ENCODE assay signal across 8 cellular contexts in genomic region chr16:24540575-24541240, GRCh38.
DNase-seq lines count a peak whose midpoint lies in the region; ATAC-seq lines count a peak whose summit lies in the region.

No MANE protein-coding gene starts in this region.

- DNase-seq in NCI-H82 (lab: John Stamatoyannopoulos, UW) (peak; percentile 52), NCI-H82 treated with DMSO at 0.1 percent for 48 hours (lab: John Stamatoyannopoulos, UW; ENCODE audit: unreplicated experiment) (no peak), NCI-H146 treated with DMSO at 0.1 percent for 48 hours (lab: John Stamatoyannopoulos, UW; ENCODE audit: unreplicated experiment) (peak; percentile 27), NCI-H524 treated with DMSO at 0.1 percent for 48 hours (lab: John Stamatoyannopoulos, UW) (no peak)
- peak; percentile 14 for DNase-seq in activated naive CD8-positive, alpha-beta T cell treated with anti-CD3 and anti-CD28 coated beads, Interleukin-2, amount 50 U/mL, for 24 hours

- H3K9me3 ChIP-seq in iPS-18c (ENCODE audit: control insufficient read depth, insufficient read depth, low read length) = no peaks in the 10 kb centered on the region

- ATAC-seq in activated naive CD8-positive, alpha-beta T cell treated with anti-CD3 and anti-CD28 coated beads, Interleukin-2, amount 50 U/mL, for 24 hours = no peak
- no peak for ATAC-seq in stimulated activated memory B cell treated with anti-CD40 and anti-IgM and Interleukin-4, amounts not matched to agents 10 μg/mL and 1 μg/mL and 100 μg/mL, for 72 hours
- ATAC-seq in GM21447 (IDR thresholded peaks at IDR 0.05; ENCODE audit: unreplicated experiment) = no peak

- peaks cover 39% of the 10 kb centered on the region for H3K36me3 Mint-ChIP-seq in activated naive CD8-positive, alpha-beta T cell treated with anti-CD3 and anti-CD28 coated beads, Interleukin-2, amount 50 U/mL, for 24 hours (ENCODE audit: low read depth)
- H3K36me3 Mint-ChIP-seq in stimulated activated memory B cell treated with anti-CD40 and anti-IgM and Interleukin-4, amounts not matched to agents 10 μg/mL and 1 μg/mL and 100 μg/mL, for 72 hours = peaks cover 25% of the 10 kb centered on the region

- peak overlapping the region; percentile 91 for H3K4me3 ChIP-seq in iPS-18c (ENCODE audit: insufficient read depth, low read depth, low read length)

- H3K27me3 Mint-ChIP-seq in activated naive CD8-positive, alpha-beta T cell treated with anti-CD3 and anti-CD28 coated beads, Interleukin-2, amount 50 U/mL, for 24 hours = no peaks in the 10 kb centered on the region
- no peaks in the 10 kb centered on the region for H3K27me3 Mint-ChIP-seq in stimulated activated memory B cell treated with anti-CD40 and anti-IgM and Interleukin-4, amounts not matched to agents 10 μg/mL and 1 μg/mL and 100 μg/mL, for 72 hours

- peak overlapping the region; percentile 95 for H3K27ac Mint-ChIP-seq in activated naive CD8-positive, alpha-beta T cell treated with anti-CD3 and anti-CD28 coated beads, Interleukin-2, amount 50 U/mL, for 24 hours
- peak overlapping the region; percentile 100 for H3K27ac Mint-ChIP-seq in stimulated activated memory B cell treated with anti-CD40 and anti-IgM and Interleukin-4, amounts not matched to agents 10 μg/mL and 1 μg/mL and 100 μg/mL, for 72 hours

- H3K4me1 Mint-ChIP-seq in activated naive CD8-positive, alpha-beta T cell treated with anti-CD3 and anti-CD28 coated beads, Interleukin-2, amount 50 U/mL, for 24 hours = peaks cover 57% of the 10 kb centered on the region
- H3K4me1 Mint-ChIP-seq in stimulated activated memory B cell treated with anti-CD40 and anti-IgM and Interleukin-4, amounts not matched to agents 10 μg/mL and 1 μg/mL and 100 μg/mL, for 72 hours = peaks cover 43% of the 10 kb centered on the region

- H3K4me3 Mint-ChIP-seq in activated naive CD8-positive, alpha-beta T cell treated with anti-CD3 and anti-CD28 coated beads, Interleukin-2, amount 50 U/mL, for 24 hours = peak overlapping the region; percentile 93
- peak overlapping the region; percentile 100 for H3K4me3 Mint-ChIP-seq in stimulated activated memory B cell treated with anti-CD40 and anti-IgM and Interleukin-4, amounts not matched to agents 10 μg/mL and 1 μg/mL and 100 μg/mL, for 72 hours

- H3K9me3 Mint-ChIP-seq in activated naive CD8-positive, alpha-beta T cell treated with anti-CD3 and anti-CD28 coated beads, Interleukin-2, amount 50 U/mL, for 24 hours = no peaks in the 10 kb centered on the region
- no peaks in the 10 kb centered on the region for H3K9me3 Mint-ChIP-seq in stimulated activated memory B cell treated with anti-CD40 and anti-IgM and Interleukin-4, amounts not matched to agents 10 μg/mL and 1 μg/mL and 100 μg/mL, for 72 hours

Comparison
In these comparisons a context has a peak if more than half of its experiments do, and no peak if none do; other contexts are left out.
1. DNase-seq: peak in NCI-H82 (single experiment), NCI-H146 treated with DMSO at 0.1 percent for 48 hours (single experiment) and activated naive CD8-positive, alpha-beta T cell treated with anti-CD3 and anti-CD28 coated beads, Interleukin-2, amount 50 U/mL, for 24 hours (single experiment); none in NCI-H82 treated with DMSO at 0.1 percent for 48 hours (single experiment) and NCI-H524 treated with DMSO at 0.1 percent for 48 hours (single experiment).